Comparison of ENCODE assay signal across 17 cellular contexts in the genomic region with DNA sequence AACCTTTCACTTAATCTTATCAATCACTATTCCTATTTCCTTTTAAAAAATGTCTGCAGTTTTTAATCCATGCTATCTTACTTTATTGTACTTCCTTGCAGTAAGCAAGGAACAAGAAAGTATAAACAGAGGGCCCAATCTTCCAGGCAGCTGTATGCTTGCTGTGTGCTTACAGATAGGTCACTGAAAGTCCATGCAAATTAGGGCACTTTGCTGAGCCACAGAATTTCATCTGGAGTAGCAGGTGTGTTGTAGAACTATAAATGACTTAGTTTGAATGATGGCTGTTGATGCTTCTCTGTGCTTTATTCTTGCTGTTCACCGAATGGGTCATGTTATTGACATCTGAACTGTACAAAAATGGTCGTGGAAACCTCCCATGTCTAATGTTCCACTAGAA.
DNase-seq lines count a peak whose midpoint lies in the region; ATAC-seq, FAIRE-seq and TF ChIP-seq lines count a peak whose summit lies in the region.
"Had no signal": no experiment of that assay in that cellular context is flagged by ENCODE, and none has a peak within 500 bp of the region (broad histone marks: within the 10 kb centered on the region; RNA-seq: fewer than 3 reads in every experiment).

No MANE protein-coding gene starts in this region.

- no peak overlapping the region for H3K4me3 Mint-ChIP-seq in activated T-cell treated with anti-CD3 and anti-CD28 coated beads, Interleukin-2, amount 50 U/mL, for 24 hours
- H3K4me3 Mint-ChIP-seq: activated T-cell treated with anti-CD3 and anti-CD28 coated beads, Interleukin-2, amount 50 U/mL, for 4 hours; memory B cell had no signal

- H3K27ac Mint-ChIP-seq in activated T-cell treated with anti-CD3 and anti-CD28 coated beads, Interleukin-2, amount 50 U/mL, for 24 hours = no peak overlapping the region
- H3K27ac Mint-ChIP-seq: memory B cell had no signal

- 0 out of 2 replicates have a peak overlapping the region, but pooled peaks have one; percentile 3 for H2AFZ ChIP-seq in KMS-11 (ENCODE audit: low read depth)
- H2AFZ ChIP-seq: hepatocyte, parathyroid adenoma had no signal

- H3K9ac ChIP-seq in KMS-11 = no peak overlapping the region
- H3K9ac ChIP-seq: parathyroid adenoma had no signal

- no peaks in the 10 kb centered on the region for H3K27me3 Mint-ChIP-seq in activated T-cell treated with anti-CD3 and anti-CD28 coated beads, Interleukin-2, amount 50 U/mL, for 24 hours
- H3K27me3 Mint-ChIP-seq: memory B cell had no signal

- intact Hi-C loops in ovary (cut with DNase I) = no loop called here

- no peaks in the 10 kb centered on the region for H3K4me1 Mint-ChIP-seq in activated T-cell treated with anti-CD3 and anti-CD28 coated beads, Interleukin-2, amount 50 U/mL, for 24 hours (ENCODE audit: low read depth)
- H3K4me1 Mint-ChIP-seq: memory B cell had no signal

- H3K79me2 ChIP-seq in KMS-11 (ENCODE audit: insufficient read depth, low read depth) = no peaks in the 10 kb centered on the region
- H3K79me2 ChIP-seq: hepatocyte, parathyroid adenoma had no signal

- peaks cover 30% of the 10 kb centered on the region for H3K4me1 ChIP-seq in KMS-11 (ENCODE audit: low read depth, poor library complexity, severe bottlenecking)
- no peaks in the 10 kb centered on the region for H3K4me1 ChIP-seq in ovary (ENCODE audit: insufficient read depth)
- H3K4me1 ChIP-seq: body of pancreas, parathyroid adenoma, suprapubic skin had no signal

- no peak overlapping the region for H3K27ac ChIP-seq in KMS-11
- no peak overlapping the region for H3K27ac ChIP-seq in ovary
- H3K27ac ChIP-seq: body of pancreas, C4-2B, hepatocyte, parathyroid adenoma, suprapubic skin had no signal

- H3K9me3 ChIP-seq in ovary = no peaks in the 10 kb centered on the region
- H3K9me3 ChIP-seq: body of pancreas had no signal

- no peak for TF ChIP-seq EP300 in ovary (IDR thresholded peaks at IDR 0.05)

- H4K20me1 ChIP-seq in KMS-11 (ENCODE audit: insufficient read depth) = no peaks in the 10 kb centered on the region

- no peak for FAIRE-seq in D721Med (lab: Jason Lieb, UNC)
- FAIRE-seq: endometrium had no signal

- no peak overlapping the region for H3K4me3 ChIP-seq in KMS-11 (IDR thresholded peaks at IDR 0.05; ENCODE audit: insufficient read depth, low read depth, low read length)
- H3K4me3 ChIP-seq in ovary = no peak overlapping the region
- H3K4me3 ChIP-seq: body of pancreas, hepatocyte, suprapubic skin had no signal

- TF ChIP-seq CTCF in KMS-11 (conservative IDR thresholded peaks at IDR 0.05; ENCODE audit: low read depth, low read length) (no peak), D721Med (IDR thresholded peaks at IDR 0.05; ENCODE audit: insufficient read depth, missing control alignments) (no peak), ovary (IDR thresholded peaks at IDR 0.05) (no peak)

- H3K36me3 Mint-ChIP-seq in activated T-cell treated with anti-CD3 and anti-CD28 coated beads, Interleukin-2, amount 50 U/mL, for 24 hours (ENCODE audit: low read depth) = no peaks in the 10 kb centered on the region
- H3K36me3 Mint-ChIP-seq: memory B cell had no signal

- TF ChIP-seq POLR2A in ovary (IDR thresholded peaks at IDR 0.05) = no peak

- no peak for DNase-seq in D721Med (ENCODE audit: insufficient read length, low spot score)
- no peak for DNase-seq in activated T-cell treated with anti-CD3 and anti-CD28 coated beads, Interleukin-2, amount 50 U/mL, for 24 hours
- DNase-seq in ovary = no peak
- no peak for DNase-seq in SIG-M5 (lab: John Stamatoyannopoulos, UW)
- DNase-seq: activated T-cell treated with anti-CD3 and anti-CD28 coated beads, Interleukin-2, amount 50 U/mL, for 4 hours; body of pancreas; NCI-H2081 had no signal

- 40 to 57% (median 41%) methylated on average over 2 of the region's 2 CpGs for WGBS in ovary, 3 donors

- H3K4me2 ChIP-seq in KMS-11 = peak overlapping the region; percentile 16
- H3K4me2 ChIP-seq: hepatocyte had no signal

- no peaks in the 10 kb centered on the region for H3K36me3 ChIP-seq in KMS-11 (ENCODE audit: insufficient read depth)
- no peaks in the 10 kb centered on the region for H3K36me3 ChIP-seq in ovary
- H3K36me3 ChIP-seq: suprapubic skin had no signal

- H3K27me3 ChIP-seq in KMS-11 (ENCODE audit: insufficient read depth, low read depth) (no peaks in the 10 kb centered on the region), ovary (no peaks in the 10 kb centered on the region)
- H3K27me3 ChIP-seq: body of pancreas, hepatocyte, suprapubic skin had no signal

- peak; percentile 92 for ATAC-seq in GM18861 (IDR thresholded peaks at IDR 0.05; ENCODE audit: unreplicated experiment)
- peak; percentile 94 for ATAC-seq in GM21390 (IDR thresholded peaks at IDR 0.05; ENCODE audit: unreplicated experiment)
- ATAC-seq in HG02981 (IDR thresholded peaks at IDR 0.05; ENCODE audit: unreplicated experiment) = peak; percentile 87
- ATAC-seq: activated T-cell treated with anti-CD3 and anti-CD28 coated beads, Interleukin-2, amount 50 U/mL, for 4 hours; body of pancreas had no signal

- peaks cover 16% of the 10 kb centered on the region for H3K9me3 Mint-ChIP-seq in activated T-cell treated with anti-CD3 and anti-CD28 coated beads, Interleukin-2, amount 50 U/mL, for 24 hours
